30 cellular contexts compared by ENCODE assay signal in the genomic region with DNA sequence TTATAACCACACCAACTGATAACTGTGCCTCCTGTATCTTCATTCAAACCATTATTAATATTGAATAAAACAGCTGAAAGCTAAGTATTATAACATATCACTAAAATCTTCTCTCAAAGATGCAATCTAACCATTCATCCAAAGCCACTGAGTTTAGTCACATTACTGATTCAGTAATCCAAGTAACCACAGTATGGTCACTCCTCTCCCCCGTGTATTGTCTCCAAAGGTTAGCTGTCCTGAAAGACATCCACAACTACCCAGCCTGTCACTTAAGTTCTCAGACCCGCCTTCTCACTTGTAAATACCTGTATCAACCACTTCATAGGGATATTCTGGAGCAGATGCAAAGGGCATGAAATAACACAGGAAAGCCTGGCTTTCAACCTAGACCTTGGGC.
"Had no signal": no experiment of that assay in that cellular context is flagged by ENCODE, and none has a peak within 500 bp of the region (broad histone marks: within the 10 kb centered on the region; RNA-seq: fewer than 3 reads in every experiment).

No MANE protein-coding gene starts in this region.

- H3K9ac ChIP-seq: SK-N-SH had no signal

- H3K36me3 Mint-ChIP-seq: WTC11 had no signal

- H3K9me2 ChIP-seq: SK-N-SH had no signal

- H3K27ac ChIP-seq: adrenal gland, breast epithelium, RWPE1, SJCRH30 had no signal

- H3K4me3 Mint-ChIP-seq: activated CD8-positive, alpha-beta T cell treated with anti-CD3 and anti-CD28 coated beads, Interleukin-2, amount 10 ng/mL, durations not matched to agents 7 days and 5 days; activated naive CD4-positive, alpha-beta T cell treated with anti-CD3 and anti-CD28 coated beads, Interleukin-2, amount 10 ng/mL, durations not matched to agents 7 days and 5 days; activated naive CD8-positive, alpha-beta T cell treated with anti-CD3 and anti-CD28 coated beads, Interleukin-2, amount 10 ng/mL, durations not matched to agents 7 days and 5 days; activated T-cell treated with anti-CD3 and anti-CD28 coated beads, Interleukin-2, amount 50 U/mL, for 24 hours; WTC11 had no signal

- H3K27ac Mint-ChIP-seq: activated CD8-positive, alpha-beta T cell treated with anti-CD3 and anti-CD28 coated beads, Interleukin-2, amount 10 ng/mL, durations not matched to agents 7 days and 5 days; activated naive CD4-positive, alpha-beta T cell treated with anti-CD3 and anti-CD28 coated beads, Interleukin-2, amount 10 ng/mL, durations not matched to agents 7 days and 5 days; activated naive CD8-positive, alpha-beta T cell treated with anti-CD3 and anti-CD28 coated beads, Interleukin-2, amount 10 ng/mL, durations not matched to agents 7 days and 5 days; activated T-cell treated with anti-CD3 and anti-CD28 coated beads, Interleukin-2, amount 50 U/mL, for 24 hours; WTC11 had no signal

- ATAC-seq: activated CD8-positive, alpha-beta T cell treated with anti-CD3 and anti-CD28 coated beads, Interleukin-2, amount 10 ng/mL, durations not matched to agents 7 days and 5 days; Panc1; WTC11 had no signal

- H3K4me2 ChIP-seq: SK-N-SH had no signal

- H3K4me1 Mint-ChIP-seq: activated naive CD4-positive, alpha-beta T cell treated with anti-CD3 and anti-CD28 coated beads, Interleukin-2, amount 10 ng/mL, durations not matched to agents 7 days and 5 days; activated naive CD8-positive, alpha-beta T cell treated with anti-CD3 and anti-CD28 coated beads, Interleukin-2, amount 10 ng/mL, durations not matched to agents 7 days and 5 days had no signal

- DNase-seq: activated CD4-positive, alpha-beta T cell treated with anti-CD3 and anti-CD28 coated beads for 48 hours; activated CD4-positive, alpha-beta T cell treated with anti-CD3 and anti-CD28 coated beads, Interleukin-2, amount 50 U/mL, for 4 hours; activated CD4-positive, CD25-positive, alpha-beta regulatory T cell treated with anti-CD3 and anti-CD28 coated beads, Interleukin-2, amount 50 U/mL, for 72 hours; activated CD8-positive, alpha-beta memory T cell treated with anti-CD3 and anti-CD28 coated beads, Interleukin-2, amount 50 U/mL, for 48 hours; activated CD8-positive, alpha-beta T cell treated with anti-CD3 and anti-CD28 coated beads, Interleukin-2, amount 10 ng/mL, durations not matched to agents 7 days and 5 days; activated gamma-delta T cell; activated naive CD4-positive, alpha-beta T cell treated with anti-CD3 and anti-CD28 coated beads, Interleukin-2, amount 10 ng/mL, durations not matched to agents 7 days and 5 days; activated naive CD8-positive, alpha-beta T cell treated with anti-CD3 and anti-CD28 coated beads, Interleukin-2, amount 10 ng/mL, durations not matched to agents 7 days and 5 days; activated T-cell treated with anti-CD3 and anti-CD28 coated beads, Interleukin-2, amount 50 U/mL, for 24 hours; adrenal gland; aorta; caudate nucleus; Kasumi-1; KBM-7; MG63; NCI-H1105; NCI-H1436; NCI-H1694 treated with DMSO at 0.1 percent for 48 hours; NCI-H2029 treated with DMSO at 0.1 percent for 48 hours; NCI-H345; NCI-H510A; NCI-H526 treated with DMSO at 0.1 percent for 48 hours; NCI-H82; Right ventricle myocardium superior; SJCRH30; SK-N-SH had no signal

- H3K4me3 ChIP-seq: adrenal gland, breast epithelium, MG63, SJCRH30 had no signal

- H3K27me3 ChIP-seq: adrenal gland, breast epithelium, MG63, SJCRH30 had no signal

- H3K27me3 Mint-ChIP-seq: activated naive CD4-positive, alpha-beta T cell treated with anti-CD3 and anti-CD28 coated beads, Interleukin-2, amount 10 ng/mL, durations not matched to agents 7 days and 5 days; activated naive CD8-positive, alpha-beta T cell treated with anti-CD3 and anti-CD28 coated beads, Interleukin-2, amount 10 ng/mL, durations not matched to agents 7 days and 5 days; activated T-cell treated with anti-CD3 and anti-CD28 coated beads, Interleukin-2, amount 50 U/mL, for 24 hours had no signal

- H3K9me3 Mint-ChIP-seq: activated naive CD4-positive, alpha-beta T cell treated with anti-CD3 and anti-CD28 coated beads, Interleukin-2, amount 10 ng/mL, durations not matched to agents 7 days and 5 days; activated naive CD8-positive, alpha-beta T cell treated with anti-CD3 and anti-CD28 coated beads, Interleukin-2, amount 10 ng/mL, durations not matched to agents 7 days and 5 days; activated T-cell treated with anti-CD3 and anti-CD28 coated beads, Interleukin-2, amount 50 U/mL, for 24 hours; WTC11 had no signal

- H3K36me3 ChIP-seq: MG63, SJCRH30 had no signal

- H3K9me3 ChIP-seq: adrenal gland, breast epithelium, MG63, SJCRH30, SK-N-SH had no signal

- H3K4me1 ChIP-seq: adrenal gland, breast epithelium, SJCRH30 had no signal
